In the genomic region with DNA sequence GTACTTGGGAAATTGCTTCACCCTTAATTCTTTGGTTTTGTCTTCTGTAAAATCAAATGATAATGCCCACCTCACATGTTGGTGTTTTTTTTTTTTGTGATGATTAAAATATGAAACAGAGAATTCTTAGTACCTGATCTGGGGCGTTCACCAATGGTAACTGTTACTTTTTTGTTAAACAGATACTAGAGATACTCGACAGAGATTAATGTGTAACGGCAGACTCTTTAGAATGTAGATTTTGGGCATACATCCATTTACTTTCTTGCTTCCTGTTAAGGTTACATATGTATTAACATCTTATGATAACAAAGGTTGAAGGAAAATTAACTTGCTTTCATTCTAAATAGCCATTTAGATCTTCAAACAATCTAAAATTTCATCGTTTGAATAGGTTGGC, we compare ENCODE assay signal across 14 cellular contexts. TPM values are rescaled to one million over a fixed set of nuclear protein-coding genes. Genes with fewer than 3 reads are reported as not detected.
A peak's percentile ranks its signal among the peaks of the same experiment; 100 is the strongest.
DNase-seq lines count a peak whose midpoint lies in the region; ATAC-seq, FAIRE-seq and TF ChIP-seq lines count a peak whose summit lies in the region.
"Had no signal": no experiment of that assay in that cellular context is flagged by ENCODE, and none has a peak within 500 bp of the region (broad histone marks: within the 10 kb centered on the region; RNA-seq: fewer than 3 reads in every experiment).

No MANE protein-coding gene starts in this region.

- no peaks in the 10 kb centered on the region for H3K36me3 ChIP-seq in HUES64 (ENCODE audit: insufficient read depth, low read length)
- no peaks in the 10 kb centered on the region for H3K36me3 ChIP-seq in H1 (ENCODE audit: control insufficient read depth in 2 of 4, insufficient read depth in 4 of 4, low read length in 3 of 4)
- no peaks in the 10 kb centered on the region for H3K36me3 ChIP-seq in gastroesophageal sphincter

- TF ChIP-seq EP300 in H1 (IDR thresholded peaks at IDR 0.05; ENCODE audit: borderline replicate concordance in 1 of 2, low read depth in 2 of 2, low read length in 2 of 2) (no peak), gastroesophageal sphincter (IDR thresholded peaks at IDR 0.05) (no peak)

- H2AFZ ChIP-seq in H1 (ENCODE audit: low read length): no peak overlapping the region
- H2AFZ ChIP-seq: GM23248 had no signal

- H3K9me3 ChIP-seq in HUES64 (ENCODE audit: insufficient read depth, low read depth, low read length): no peaks in the 10 kb centered on the region
- H3K9me3 ChIP-seq in H1 (ENCODE audit: insufficient read depth in 2 of 2, low read depth in 1 of 2, low read length in 1 of 2): no peaks in the 10 kb centered on the region
- H3K9me3 ChIP-seq in gastroesophageal sphincter: no peaks in the 10 kb centered on the region
- H3K9me3 ChIP-seq: Caco-2 had no signal

- H4K20me1 ChIP-seq in H1 (replicated peaks in 1 of 2; ENCODE audit: control insufficient read depth in 1 of 2, insufficient read depth in 2 of 2, low read length in 2 of 2): no peaks in the 10 kb centered on the region

- H4K91ac ChIP-seq in H1 (replicated peaks; ENCODE audit: insufficient read length, low read length): no peak overlapping the region

- H3K23me2 ChIP-seq in H1 (ENCODE audit: low read depth, low read length): no peaks in the 10 kb centered on the region; the same call in 1 of the 2 replicates

- H3K4me3 ChIP-seq in HUES64 (ENCODE audit: low read length): no peak overlapping the region
- no peak overlapping the region for H3K4me3 ChIP-seq in H1 (ENCODE audit: extremely low read depth in 1 of 4, insufficient read depth in 2 of 4, low read depth in 3 of 4, low read length in 4 of 4)
- no peak overlapping the region for H3K4me3 ChIP-seq in gastroesophageal sphincter
- H3K4me3 ChIP-seq: GM23248 had no signal

- H2BK15ac ChIP-seq in H1 (ENCODE audit: low read length): no peak overlapping the region

- H3K9ac ChIP-seq in HUES64 (ENCODE audit: low read depth, low read length) (no peak overlapping the region), H1 (replicated peaks in 1 of 4; ENCODE audit: extremely low read depth in 1 of 4, low read depth in 3 of 4, low read length in 3 of 4) (no peak overlapping the region)
- H3K9ac ChIP-seq: GM23248 had no signal

- H2BK12ac ChIP-seq in H1 (ENCODE audit: low read depth, low read length): no peak overlapping the region

- H3K4ac ChIP-seq in H1 (replicated peaks; ENCODE audit: insufficient read length, low read depth, low read length): no peak overlapping the region

- no peak for FAIRE-seq in H1 (lab: Jason Lieb, UNC)
- FAIRE-seq: HepG2 had no signal

- H3K14ac ChIP-seq in H1 (ENCODE audit: insufficient read length): no peak overlapping the region

- no peak overlapping the region for H2BK20ac ChIP-seq in H1 (ENCODE audit: low read length)

- TF ChIP-seq RAD21 in H1 (IDR thresholded peaks at IDR 0.05 in 1 of 2, conservative IDR thresholded peaks at IDR 0.05 in 1 of 2; ENCODE audit: low read depth in 2 of 2, low read length in 2 of 2): no peak

- ATAC-seq in GM18907 (IDR thresholded peaks at IDR 0.05; ENCODE audit: unreplicated experiment): peak; percentile 65
- no peak for ATAC-seq in omental fat pad (ENCODE audit: low FRiP score)
- ATAC-seq in gastroesophageal sphincter: no peak
- ATAC-seq: CD8-positive, alpha-beta T cell; HepG2 had no signal

- H2BK120ac ChIP-seq in H1 (replicated peaks; ENCODE audit: low read depth, low read length): no peak overlapping the region

- 68% methylated on average over 4 of the region's 4 CpGs for WGBS in HUES64
- WGBS in H1 (ENCODE audit: extremely low coverage in 1 of 2, insufficient coverage in 1 of 2, insufficient read length in 1 of 2, insufficient replicate concordance in 2 of 2, low coverage in 1 of 2, low lambda C conversion rate in 2 of 2, missing lambda C conversion rate in 1 of 2), 2 experiments: 43% methylated on average over 4 of the region's 4 CpGs; no CpG with 5 or more reads in 1 of the 2 experiments
- WGBS in gastroesophageal sphincter (ENCODE audit: low coverage in 1 of 2), 2 donors: 58 to 72% methylated on average over 4 of the region's 4 CpGs

- no peak overlapping the region for H4K8ac ChIP-seq in H1 (ENCODE audit: extremely low read depth, insufficient read depth, low read length)

- CTCF ChIA-PET in H1 (lab: Charles Lee; ENCODE audit: partially characterized antibody): interaction anchor here (0.9 kb wide), 1 partner anchor 12 kb away, joined by 3 read pairs; no protein-coding TSS in a partner anchor

- POLR2A ChIA-PET in H1 (lab: Charles Lee; ENCODE audit: partially characterized antibody): no interaction called here

- peak overlapping the region; percentile 3; the same call in 1 of the 2 replicates for H3K27ac ChIP-seq in HUES64 (ENCODE audit: low read depth, low read length)
- H3K27ac ChIP-seq in H1 (ENCODE audit: low read depth, low read length): no peak overlapping the region
- no peak overlapping the region for H3K27ac ChIP-seq in gastroesophageal sphincter
- H3K27ac ChIP-seq: GM23248 had no signal

- no peak overlapping the region for H3K18ac ChIP-seq in H1 (ENCODE audit: extremely low read depth, low read length)

- H4K5ac ChIP-seq in H1 (ENCODE audit: insufficient read length, low read depth, low read length): no peak overlapping the region

- no peak for DNase-seq in H1 (ENCODE audit: low read depth in 1 of 2, low spot score in 2 of 2)
- no peak for DNase-seq in omental fat pad (ENCODE audit: low spot score)
- no peak for DNase-seq in stimulated activated CD4-positive, alpha-beta T cell treated with anti-CD3 and anti-CD28 coated beads, Interleukin-4, amount 100 ng/mL, for 1 hour
- DNase-seq in SKM-1 (lab: John Stamatoyannopoulos, UW; ENCODE audit: unreplicated experiment): no peak
- DNase-seq: Caco-2; CD8-positive, alpha-beta T cell; DMS53; GF-D8; GM23248; H9 had no signal

- peaks cover 11 to 99% of the 10 kb centered on the region in 2 experiments for H3K79me2 ChIP-seq in H1 (ENCODE audit: control insufficient read depth in 1 of 2, insufficient read depth in 2 of 2, low read length in 2 of 2)

- peaks cover 44% of the 10 kb centered on the region for H3K4me1 ChIP-seq in HUES64 (ENCODE audit: insufficient read depth, low read length)
- peaks cover 0 to 32% (median 11%) of the 10 kb centered on the region in 4 experiments; a peak in 4 of 7 replicates for H3K4me1 ChIP-seq in H1 (replicated peaks in 1 of 4; ENCODE audit: control insufficient read depth in 3 of 4, insufficient read depth in 4 of 4, low read length in 3 of 4)
- H3K4me1 ChIP-seq in gastroesophageal sphincter: peaks cover 0 to 25% (median 6%) of the 10 kb centered on the region in 3 donors
- H3K4me1 ChIP-seq: Caco-2 had no signal

- H3K79me1 ChIP-seq in H1 (ENCODE audit: low read depth, low read length): peaks cover 5% of the 10 kb centered on the region

- 0 out of 2 replicates have a peak overlapping the region, but pooled peaks have one; percentile 28 for H2BK5ac ChIP-seq in H1 (ENCODE audit: low read depth, low read length)

- H3K23ac ChIP-seq in H1 (ENCODE audit: insufficient read length): no peak overlapping the region

- H2AK5ac ChIP-seq in H1 (ENCODE audit: low read depth, low read length): no peak overlapping the region

- H3K27me3 ChIP-seq in HUES64 (ENCODE audit: insufficient read depth, low read length): no peaks in the 10 kb centered on the region
- no peaks in the 10 kb centered on the region for H3K27me3 ChIP-seq in H1 (replicated peaks in 1 of 4; ENCODE audit: control insufficient read depth in 3 of 4, extremely low read depth in 1 of 4, insufficient read depth in 3 of 4, low read length in 3 of 4)
- H3K27me3 ChIP-seq in gastroesophageal sphincter: no peaks in the 10 kb centered on the region

- no peak overlapping the region for H3K56ac ChIP-seq in H1 (replicated peaks; ENCODE audit: insufficient read length, low read depth, low read length)

- TF ChIP-seq CTCF in H1 (IDR thresholded peaks at IDR 0.05; ENCODE audit: control extremely low read depth in 1 of 3, insufficient read depth in 1 of 3, low read depth in 1 of 3, low read length in 3 of 3) (no peak), omental fat pad (IDR thresholded peaks at IDR 0.05) (no peak), gastroesophageal sphincter (IDR thresholded peaks at IDR 0.05) (no peak)

- no peak for TF ChIP-seq POLR2A in H1 (IDR thresholded peaks at IDR 0.05; ENCODE audit: control extremely low read depth in 1 of 2, low read depth in 2 of 2, low read length in 2 of 2)
- TF ChIP-seq POLR2A in gastroesophageal sphincter (IDR thresholded peaks at IDR 0.05): no peak

- no peak overlapping the region for H3K4me2 ChIP-seq in H1 (ENCODE audit: insufficient read depth in 1 of 2, low read depth in 2 of 2, low read length in 2 of 2)

TF ChIP-seq in H1, 55 proteins besides CTCF, POLR2A, EP300 and RAD21 (continues in another document):
- TF ChIP-seq CHD1 (IDR thresholded peaks at IDR 0.05; ENCODE audit: low read depth, low read length): no peak
- no peak for TF ChIP-seq PHF8 (conservative IDR thresholded peaks at IDR 0.05; ENCODE audit: low read depth, low read length)
- no peak for TF ChIP-seq MAFK (IDR thresholded peaks at IDR 0.05; ENCODE audit: low read depth, low read length)
- TF ChIP-seq, protein P1, sequence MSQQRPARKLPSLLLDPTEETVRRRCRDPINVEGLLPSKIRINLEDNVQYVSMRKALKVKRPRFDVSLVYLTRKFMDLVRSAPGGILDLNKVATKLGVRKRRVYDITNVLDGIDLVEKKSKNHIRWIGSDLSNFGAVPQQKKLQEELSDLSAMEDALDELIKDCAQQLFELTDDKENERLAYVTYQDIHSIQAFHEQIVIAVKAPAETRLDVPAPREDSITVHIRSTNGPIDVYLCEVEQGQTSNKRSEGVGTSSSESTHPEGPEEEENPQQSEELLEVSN (IDR thresholded peaks at IDR 0.05): no peak
- TF ChIP-seq CEBPB (IDR thresholded peaks at IDR 0.05; ENCODE audit: low read depth, low read length): no peak
- no peak for TF ChIP-seq CTBP2 (IDR thresholded peaks at IDR 0.05; ENCODE audit: borderline replicate concordance, insufficient read depth, insufficient read length, low read length)

RNA-seq across cellular contexts. Expression of a gene that starts 23.3 kb away (rescaled TPM):
- 19.3 TPM for polyA plus RNA-seq in HUES64 (2013, experiment 1 of 2)
- polyA plus RNA-seq in HUES64 (2013, experiment 2 of 2): 25.3 TPM
- 40.1 and 40.5 TPM in 2 replicates for total RNA-seq in H1 (2021; fragmentation: NEBNext Ultra II Directional; extraction: Animal tissue kit (Norgen Biotek cat#: 25700))
- 11.3 and 23.0 TPM in 2 replicates for polyA plus RNA-seq in H1 (2011; rRNA removed)
- 16.4 TPM for polyA plus RNA-seq in H1 (2011; cell fraction: cytosol; rRNA removed)
- 24.7 TPM for polyA plus RNA-seq in H1 (2011; cell fraction: nucleus; rRNA removed)
- polyA plus RNA-seq in H1 (2012, experiment 1 of 2): 16.7 to 24.1 TPM (median 19.4 TPM) in 4 replicates
- polyA plus RNA-seq in H1 (2012, experiment 2 of 2): 3.3 TPM
- polyA plus RNA-seq in H1 (2013, experiment 1 of 2): 38.8 TPM
- polyA plus RNA-seq in H1 (2013, experiment 2 of 2): 39.9 TPM
- 60.9 and 99.3 TPM in 2 replicates for polyA minus RNA-seq in H1 (2011; rRNA and poly(A)+ RNA removed)
- polyA minus RNA-seq in H1 (2011; cell fraction: cytosol; rRNA and poly(A)+ RNA removed): 22.5 TPM
- polyA minus RNA-seq in H1 (2011; cell fraction: nucleus; rRNA and poly(A)+ RNA removed): 80.5 TPM
- 10 to 100 TPM; 54.0 to 79.9 (median 65.9) TPM for total RNA-seq in omental fat pad
- 10 to 100 TPM; 32.3 to 65.5 (median 50.5) TPM for total RNA-seq in gastroesophageal sphincter
